ENCODE assay signal across 15 cellular contexts in genomic region chr2:201255468-201255867, GRCh38. TPM values are rescaled to one million over a fixed set of nuclear protein-coding genes. Genes with fewer than 3 reads are reported as not detected.
A peak's percentile ranks its signal among the peaks of the same experiment; 100 is the strongest.
DNase-seq lines count a peak whose midpoint lies in the region; ATAC-seq and TF ChIP-seq lines count a peak whose summit lies in the region.
"Had no signal": no experiment of that assay in that cellular context is flagged by ENCODE, and none has a peak within 500 bp of the region (broad histone marks: within the 10 kb centered on the region; RNA-seq: fewer than 3 reads in every experiment).

No MANE protein-coding gene starts in this region.

- peaks cover 15% of the 10 kb centered on the region for H3K36me3 Mint-ChIP-seq in activated naive CD8-positive, alpha-beta T cell
- peaks cover 29% of the 10 kb centered on the region for H3K36me3 Mint-ChIP-seq in activated naive CD8-positive, alpha-beta T cell treated with anti-CD3 and anti-CD28 coated beads, Interleukin-2, amount 50 U/mL, for 24 hours (ENCODE audit: low read depth)
- H3K36me3 Mint-ChIP-seq in activated T-helper 2 cell treated with anti-CD3 and anti-CD28 coated beads, Interferon-gamma antibody, Interleukin-2, Interleukin-4, amounts not matched to agents 10 μg/mL and 5 μg/mL and 100 μg/mL, durations not matched to agents 14 hours and 24 hours and 36 hours (ENCODE audit: low read depth), result peaks cover 31% of the 10 kb centered on the region

- TF ChIP-seq POLR2A in spleen (IDR thresholded peaks at IDR 0.05), result no peak

- H3K4me3 Mint-ChIP-seq in activated naive CD8-positive, alpha-beta T cell, result no peak overlapping the region
- H3K4me3 Mint-ChIP-seq in activated naive CD8-positive, alpha-beta T cell treated with anti-CD3 and anti-CD28 coated beads, Interleukin-2, amount 50 U/mL, for 24 hours, result no peak overlapping the region
- H3K4me3 Mint-ChIP-seq in activated T-helper 2 cell treated with anti-CD3 and anti-CD28 coated beads, Interferon-gamma antibody, Interleukin-2, Interleukin-4, amounts not matched to agents 10 μg/mL and 5 μg/mL and 100 μg/mL, durations not matched to agents 14 hours and 24 hours and 36 hours (ENCODE audit: low read depth), result no peak overlapping the region

- ATAC-seq in activated naive CD8-positive, alpha-beta T cell treated with anti-CD3 and anti-CD28 coated beads, Interleukin-2, amount 50 U/mL, for 24 hours, result no peak
- ATAC-seq in Right ventricle myocardium inferior, result no peak

- 94 to 100% (median 97%) methylated on average over 1 of the region's 1 CpG for WGBS in spleen, 5 donors

- H3K27ac ChIP-seq in KOPT-K1 (ENCODE audit: low read depth, low read length, poor library complexity, severe bottlenecking) (peak overlapping the region; percentile 99), spleen (peak overlapping the region in 6 of 8 donors; percentile 13 to 97 (median 94))

- H3K9me3 ChIP-seq in KOPT-K1 (ENCODE audit: insufficient read depth, low read length, poor library complexity, severe bottlenecking) (peaks cover 5% of the 10 kb centered on the region), spleen (no peaks in the 10 kb centered on the region)

- no peak overlapping the region for H3K4me3 ChIP-seq in spleen
- H3K4me3 ChIP-seq: lung had no signal

- H3K36me3 ChIP-seq in KOPT-K1 (ENCODE audit: insufficient read depth, low read length) (peaks cover 16% of the 10 kb centered on the region), spleen (no peaks in the 10 kb centered on the region)

- H3K4me1 Mint-ChIP-seq in activated naive CD8-positive, alpha-beta T cell (ENCODE audit: low read depth), result peaks cover 90% of the 10 kb centered on the region
- peaks cover 88% of the 10 kb centered on the region for H3K4me1 Mint-ChIP-seq in activated naive CD8-positive, alpha-beta T cell treated with anti-CD3 and anti-CD28 coated beads, Interleukin-2, amount 50 U/mL, for 24 hours
- H3K4me1 Mint-ChIP-seq in activated T-helper 2 cell treated with anti-CD3 and anti-CD28 coated beads, Interferon-gamma antibody, Interleukin-2, Interleukin-4, amounts not matched to agents 10 μg/mL and 5 μg/mL and 100 μg/mL, durations not matched to agents 14 hours and 24 hours and 36 hours (ENCODE audit: low read depth), result peaks cover 70% of the 10 kb centered on the region

- H3K27me3 Mint-ChIP-seq in activated naive CD8-positive, alpha-beta T cell, result no peaks in the 10 kb centered on the region
- no peaks in the 10 kb centered on the region for H3K27me3 Mint-ChIP-seq in activated naive CD8-positive, alpha-beta T cell treated with anti-CD3 and anti-CD28 coated beads, Interleukin-2, amount 50 U/mL, for 24 hours
- H3K27me3 Mint-ChIP-seq in activated T-helper 2 cell treated with anti-CD3 and anti-CD28 coated beads, Interferon-gamma antibody, Interleukin-2, Interleukin-4, amounts not matched to agents 10 μg/mL and 5 μg/mL and 100 μg/mL, durations not matched to agents 14 hours and 24 hours and 36 hours (ENCODE audit: low read depth), result no peaks in the 10 kb centered on the region

- no peak for TF ChIP-seq CTCF in spleen (IDR thresholded peaks at IDR 0.05 in 8 of 11, conservative IDR thresholded peaks at IDR 0.05 in 3 of 11)

- H3K4me1 ChIP-seq in spleen, result peaks cover 24 to 99% (median 78%) of the 10 kb centered on the region in 6 donors

- peaks cover 4% of the 10 kb centered on the region for H3K9me3 Mint-ChIP-seq in activated naive CD8-positive, alpha-beta T cell (ENCODE audit: low read depth)
- H3K9me3 Mint-ChIP-seq in activated naive CD8-positive, alpha-beta T cell treated with anti-CD3 and anti-CD28 coated beads, Interleukin-2, amount 50 U/mL, for 24 hours, result no peaks in the 10 kb centered on the region
- peaks cover 9% of the 10 kb centered on the region for H3K9me3 Mint-ChIP-seq in activated T-helper 2 cell treated with anti-CD3 and anti-CD28 coated beads, Interferon-gamma antibody, Interleukin-2, Interleukin-4, amounts not matched to agents 10 μg/mL and 5 μg/mL and 100 μg/mL, durations not matched to agents 14 hours and 24 hours and 36 hours

- peak overlapping the region; percentile 94 for H3K27ac Mint-ChIP-seq in activated naive CD8-positive, alpha-beta T cell
- H3K27ac Mint-ChIP-seq in activated naive CD8-positive, alpha-beta T cell treated with anti-CD3 and anti-CD28 coated beads, Interleukin-2, amount 50 U/mL, for 24 hours, result no peak overlapping the region
- peak overlapping the region; percentile 67 for H3K27ac Mint-ChIP-seq in activated T-helper 2 cell treated with anti-CD3 and anti-CD28 coated beads, Interferon-gamma antibody, Interleukin-2, Interleukin-4, amounts not matched to agents 10 μg/mL and 5 μg/mL and 100 μg/mL, durations not matched to agents 14 hours and 24 hours and 36 hours

- DNase-seq in activated naive CD8-positive, alpha-beta T cell treated with anti-CD3 and anti-CD28 coated beads, Interleukin-2, amount 50 U/mL, for 24 hours, result no peak
- no peak for DNase-seq in activated T-helper 2 cell treated with anti-CD3 and anti-CD28 coated beads, Interferon-gamma antibody, Interleukin-2, Interleukin-4, amounts not matched to agents 10 μg/mL and 5 μg/mL and 100 μg/mL, durations not matched to agents 14 hours and 24 hours and 36 hours (ENCODE audit: low spot score)
- no peak for DNase-seq in spleen
- no peak for DNase-seq in NCI-H128 (lab: John Stamatoyannopoulos, UW; ENCODE audit: unreplicated experiment)
- DNase-seq in Right ventricle myocardium inferior (ENCODE audit: missing footprints), result no peak
- no peak for DNase-seq in Kasumi-1 (lab: John Stamatoyannopoulos, UW)
- DNase-seq: activated CD4-positive, CD25-positive, alpha-beta regulatory T cell; activated T-cell treated with anti-CD3 and anti-CD28 coated beads, Interleukin-2, amount 50 U/mL, for 1 hour; DMS53; NCI-H146; substantia nigra had no signal

- intact Hi-C loops in activated T-helper 2 cell treated with anti-CD3 and anti-CD28 coated beads, Interferon-gamma antibody, Interleukin-2, Interleukin-4, amounts not matched to agents 10 μg/mL and 5 μg/mL and 100 μg/mL, durations not matched to agents 14 hours and 24 hours and 36 hours (cut with micrococcal nuclease), result no loop called here
- intact Hi-C loops in spleen (cut with DNase I; ENCODE audit: low total_unique reads), result loop anchor here (10.0 kb wide), 1 partner anchor 199 kb away; the partner anchor contains the start of genes STRADB and TRAK2
- intact Hi-C loops in Right ventricle myocardium inferior (cut with DNase I), result loop anchor here (5.0 kb wide), 1 partner anchor 107 kb away; no protein-coding TSS in a partner anchor

- H3K27me3 ChIP-seq in spleen (replicated peaks in 1 of 7), result no peaks in the 10 kb centered on the region

RNA-seq across cellular contexts. Expression of gene CASP8, which starts 4.9 kb away (rescaled TPM):
- 43.5 and 44.1 TPM in 2 replicates for total RNA-seq in activated T-helper 2 cell treated with anti-CD3 and anti-CD28 coated beads, Interferon-gamma antibody, Interleukin-2, Interleukin-4, amounts not matched to agents 10 μg/mL and 5 μg/mL and 100 μg/mL, durations not matched to agents 14 hours and 24 hours and 36 hours
- total RNA-seq in spleen, result 100 to 1,000 TPM in 1 of 7 donors, 10 to 100 TPM in 6; 67.1 to 100 (median 91.8) TPM
- 10 to 100 TPM; 20.3 to 41.9 (median 29.3) TPM for polyA plus RNA-seq in spleen
- total RNA-seq in Right ventricle myocardium inferior, result 3.1 TPM
- polyA plus RNA-seq: neural cell had no signal

Comparison
In these comparisons a context has a peak if more than half of its experiments do, and no peak if none do; other contexts are left out.
1. RNA of gene CASP8, which starts 4.9 kb away (total RNA-seq): 67.1 to 100 TPM in spleen and 43.5 to 44.1 TPM in activated T-helper 2 cell treated with anti-CD3 and anti-CD28 coated beads, Interferon-gamma antibody, Interleukin-2, Interleukin-4, amounts not matched to agents 10 μg/mL and 5 μg/mL and 100 μg/mL, durations not matched to agents 14 hours and 24 hours and 36 hours; 3.1 TPM in Right ventricle myocardium inferior (single experiment); every median in the first group is over 10 times any median in the second.